In the genomic region with DNA sequence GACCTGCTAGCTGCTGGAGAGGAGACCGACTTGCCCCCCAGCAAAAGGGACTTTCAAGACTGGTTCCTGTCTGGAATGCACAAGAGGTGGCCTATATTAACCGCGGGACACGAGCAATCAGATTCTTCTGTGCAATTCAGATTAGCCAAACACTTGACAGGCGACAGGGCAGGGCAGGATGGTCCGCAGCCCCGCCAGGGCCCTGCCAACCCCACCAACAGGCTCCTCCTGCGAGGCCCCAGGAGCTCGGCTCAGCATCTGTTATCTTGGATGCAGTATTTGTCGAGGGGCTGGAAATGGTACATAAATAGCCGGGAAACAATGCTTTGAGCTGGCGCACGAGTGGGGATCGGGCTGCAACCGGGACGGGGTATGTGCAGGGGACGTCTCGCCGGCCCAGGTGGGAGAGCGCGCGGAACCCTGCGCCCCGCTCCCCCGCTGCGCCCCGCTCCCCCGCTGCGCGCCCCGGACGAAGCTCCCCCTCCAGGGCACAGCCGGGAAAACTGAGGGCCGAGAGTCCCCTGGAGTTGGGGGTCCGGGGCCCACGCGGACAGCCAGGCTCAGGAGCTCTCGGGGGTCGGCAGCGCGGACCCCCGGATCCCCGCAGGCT, we compare ENCODE assay signal across 8 cellular contexts. TPM values are rescaled to one million over a fixed set of nuclear protein-coding genes. Genes with fewer than 3 reads are reported as not detected.
DNase-seq lines count a peak whose midpoint lies in the region; ATAC-seq, FAIRE-seq and TF ChIP-seq lines count a peak whose summit lies in the region.

No MANE protein-coding gene starts in this region.

- intact Hi-C loops in activated naive CD4-positive, alpha-beta T cell treated with anti-CD3 and anti-CD28 coated beads for 36 hours (cut with micrococcal nuclease) = loop anchor here (1.0 to 5.0 kb wide), 6 partner anchors 53 to 201 kb away; a partner anchor contains a TSS
- intact Hi-C loops in testis (cut with DNase I; ENCODE audit: low total_unique reads) = loop anchor here (10.0 kb wide), 1 partner anchor 78 kb away; no protein-coding TSS in a partner anchor

- no peak overlapping the region for H2AFZ ChIP-seq in keratinocyte (ENCODE audit: control insufficient read depth, low read length)

- no peak for FAIRE-seq in keratinocyte (lab: Jason Lieb, UNC)

- H3K27me3 ChIP-seq in keratinocyte (ENCODE audit: control insufficient read depth, extremely low read depth, insufficient read depth, low read length) (peaks cover 36% of the 10 kb centered on the region), testis (no peaks in the 10 kb centered on the region)

- H3K4me1 Mint-ChIP-seq in activated naive CD4-positive, alpha-beta T cell treated with anti-CD3 and anti-CD28 coated beads for 36 hours (ENCODE audit: low read depth) = peaks cover 10% of the 10 kb centered on the region
- peaks cover 4% of the 10 kb centered on the region for H3K4me1 Mint-ChIP-seq in activated naive CD8-positive, alpha-beta T cell treated with anti-CD3 and anti-CD28 coated beads, Interleukin-2, amount 10 ng/mL, durations not matched to agents 7 days and 5 days

- H3K27ac ChIP-seq in keratinocyte (ENCODE audit: control insufficient read depth, insufficient read depth, low read length) (no peak overlapping the region), testis (peak overlapping the region; percentile 47 to 66)

- TF ChIP-seq CTCF in keratinocyte (optimal IDR thresholded peaks at IDR 0.05 in 1 of 3, IDR thresholded peaks at IDR 0.05 in 1 of 3, conservative IDR thresholded peaks at IDR 0.05 in 1 of 3; ENCODE audit: extremely low read depth in 1 of 3, insufficient read depth in 2 of 3, low read length in 3 of 3) (no peak), testis (IDR thresholded peaks at IDR 0.05) (no peak)

- 0 to 1% methylated on average over 6 to 24 of the region's 43 CpGs for WGBS in testis, 2 donors

- POLR2A ChIA-PET in activated naive CD8-positive, alpha-beta T cell treated with anti-CD3 and anti-CD28 coated beads, Interleukin-2, amount 10 ng/mL, durations not matched to agents 7 days and 5 days (lab: Charles Lee) = interaction anchor here (1.3 kb wide), 1 partner anchor 107 kb away, joined by 4 read pairs; a partner anchor contains a TSS

- H4K20me1 ChIP-seq in keratinocyte (ENCODE audit: control insufficient read depth, extremely low read depth, insufficient read depth, low read length) = no peaks in the 10 kb centered on the region

- peaks cover 36% of the 10 kb centered on the region for H3K27me3 Mint-ChIP-seq in activated naive CD4-positive, alpha-beta T cell treated with anti-CD3 and anti-CD28 coated beads for 36 hours (ENCODE audit: low read depth)
- peaks cover 34% of the 10 kb centered on the region for H3K27me3 Mint-ChIP-seq in activated naive CD8-positive, alpha-beta T cell treated with anti-CD3 and anti-CD28 coated beads, Interleukin-2, amount 10 ng/mL, durations not matched to agents 7 days and 5 days

- dilution Hi-C loops in keratinocyte (cut with MboI; ENCODE audit: extremely low pct_ligation_motif_present, low sequenced_read_pairs) = no loop called here

- H3K36me3 ChIP-seq in keratinocyte (ENCODE audit: control insufficient read depth in 2 of 2, extremely low read depth in 1 of 2, insufficient read depth in 2 of 2, low read length in 2 of 2) = no peaks in the 10 kb centered on the region
- H3K36me3 ChIP-seq in testis (ENCODE audit: low read depth, missing control alignments) = no peaks in the 10 kb centered on the region

- H3K4me1 ChIP-seq in keratinocyte (ENCODE audit: control insufficient read depth, extremely low read depth, insufficient read depth, low read length) (peaks cover 5% of the 10 kb centered on the region), testis (peaks cover 11% of the 10 kb centered on the region)

- H3K9me3 Mint-ChIP-seq in activated naive CD4-positive, alpha-beta T cell treated with anti-CD3 and anti-CD28 coated beads for 36 hours = no peaks in the 10 kb centered on the region
- H3K9me3 Mint-ChIP-seq in activated naive CD8-positive, alpha-beta T cell treated with anti-CD3 and anti-CD28 coated beads, Interleukin-2, amount 10 ng/mL, durations not matched to agents 7 days and 5 days = no peaks in the 10 kb centered on the region

- no peaks in the 10 kb centered on the region for H3K79me2 ChIP-seq in keratinocyte (ENCODE audit: control insufficient read depth, insufficient read depth, low read length)

- peak overlapping the region in 1 of 3 experiments; percentile 7 for H3K4me3 ChIP-seq in keratinocyte (ENCODE audit: control insufficient read depth in 2 of 3, extremely low read depth in 1 of 3, insufficient read depth in 2 of 3, low read depth in 1 of 3, low read length in 3 of 3)
- H3K4me3 ChIP-seq in testis = peak overlapping the region; percentile 61 to 65

- H3K4me3 Mint-ChIP-seq in activated naive CD4-positive, alpha-beta T cell treated with anti-CD3 and anti-CD28 coated beads for 36 hours = peak overlapping the region; percentile 56
- H3K4me3 Mint-ChIP-seq in activated naive CD8-positive, alpha-beta T cell treated with anti-CD3 and anti-CD28 coated beads, Interleukin-2, amount 10 ng/mL, durations not matched to agents 7 days and 5 days = peak overlapping the region; percentile 52

- no peak for ATAC-seq in activated naive CD8-positive, alpha-beta T cell treated with anti-CD3 and anti-CD28 coated beads, Interleukin-2, amount 10 ng/mL, durations not matched to agents 7 days and 5 days (ENCODE audit: low read depth)
- ATAC-seq in HG03342 (IDR thresholded peaks at IDR 0.05; ENCODE audit: unreplicated experiment) = no peak

- no peak overlapping the region for H3K27ac Mint-ChIP-seq in activated naive CD4-positive, alpha-beta T cell treated with anti-CD3 and anti-CD28 coated beads for 36 hours
- no peak overlapping the region for H3K27ac Mint-ChIP-seq in activated naive CD8-positive, alpha-beta T cell treated with anti-CD3 and anti-CD28 coated beads, Interleukin-2, amount 10 ng/mL, durations not matched to agents 7 days and 5 days

- peak overlapping the region; percentile 33 for H3K4me2 ChIP-seq in keratinocyte (ENCODE audit: control insufficient read depth, extremely low read depth, insufficient read depth, low read depth, low read length)

- DNase-seq in activated naive CD4-positive, alpha-beta T cell treated with anti-CD3 and anti-CD28 coated beads for 36 hours = no peak
- no peak for DNase-seq in activated naive CD4-positive, alpha-beta T cell (lab: John Stamatoyannopoulos, UW)
- no peak for DNase-seq in activated naive CD8-positive, alpha-beta T cell treated with anti-CD3 and anti-CD28 coated beads, Interleukin-2, amount 10 ng/mL, durations not matched to agents 7 days and 5 days
- DNase-seq in keratinocyte (ENCODE audit: low read depth, low spot score) (no peak), testis (no peak), activated gamma-delta T cell (lab: John Stamatoyannopoulos, UW) (no peak)
- DNase-seq in effector CD4-positive, alpha-beta T cell = no peak

- no peaks in the 10 kb centered on the region for H3K9me3 ChIP-seq in keratinocyte (ENCODE audit: control insufficient read depth, low read depth, low read length)
- H3K9me3 ChIP-seq in testis = no peaks in the 10 kb centered on the region

- TF ChIP-seq POLR2A in testis (IDR thresholded peaks at IDR 0.05) = no peak

- no peak overlapping the region for H3K9ac ChIP-seq in keratinocyte (ENCODE audit: control insufficient read depth, extremely low read depth, insufficient read depth, low read length)

- no peaks in the 10 kb centered on the region for H3K36me3 Mint-ChIP-seq in activated naive CD4-positive, alpha-beta T cell treated with anti-CD3 and anti-CD28 coated beads for 36 hours (ENCODE audit: low read depth)
- H3K36me3 Mint-ChIP-seq in activated naive CD8-positive, alpha-beta T cell treated with anti-CD3 and anti-CD28 coated beads, Interleukin-2, amount 10 ng/mL, durations not matched to agents 7 days and 5 days = no peaks in the 10 kb centered on the region

- no peaks in the 10 kb centered on the region for H3K9me1 ChIP-seq in keratinocyte (ENCODE audit: control insufficient read depth, extremely low read depth, insufficient read depth, low read length)

- CTCF ChIA-PET in activated naive CD4-positive, alpha-beta T cell treated with anti-CD3 and anti-CD28 coated beads for 36 hours (lab: Charles Lee) = interaction anchor here (0.5 to 2.8 kb wide), 17 partner anchors 8 to 310 kb away, joined by 3 to 23 read pairs (median 3); no protein-coding TSS in a partner anchor

RNA-seq across cellular contexts. Expression of a gene that starts 0.7 kb away (rescaled TPM):
- total RNA-seq in activated naive CD4-positive, alpha-beta T cell treated with anti-CD3 and anti-CD28 coated beads for 36 hours = under 1 TPM; 0.42 to 0.55 TPM
- under 1 TPM; 0.17 to 0.28 TPM for total RNA-seq in activated naive CD8-positive, alpha-beta T cell treated with anti-CD3 and anti-CD28 coated beads, Interleukin-2, amount 10 ng/mL, durations not matched to agents 7 days and 5 days
- polyA plus RNA-seq in keratinocyte (0.09 TPM in 1 of 3 replicates, not detected in the others), testis (ENCODE audit: insufficient read depth, low read depth, low replicate concordance) (29.7 TPM)
- polyA plus RNA-seq in keratinocyte (2011; ENCODE audit: low read depth) = not detected
- not detected in 2 replicates for polyA plus RNA-seq in keratinocyte (2011; cell fraction: cytosol; rRNA removed)
- polyA plus RNA-seq in keratinocyte (2011; cell fraction: nucleus; rRNA removed) = not detected in 2 replicates
- 0.04 and 0.08 TPM in 2 replicates for polyA plus RNA-seq in keratinocyte (2012; ENCODE audit: low replicate concordance)
- polyA minus RNA-seq in keratinocyte = not detected in 3 replicates
- polyA minus RNA-seq in keratinocyte (2011; cell fraction: cytosol; rRNA and poly(A)+ RNA removed) = not detected
- not detected in 2 replicates for polyA minus RNA-seq in keratinocyte (2011; cell fraction: nucleus; rRNA and poly(A)+ RNA removed)
- total RNA-seq in testis = 10 to 100 TPM; 24.3 to 25.6 TPM

RNA-seq across cellular contexts. Expression of a gene that starts 21.0 kb away (rescaled TPM):
- total RNA-seq in activated naive CD4-positive, alpha-beta T cell treated with anti-CD3 and anti-CD28 coated beads for 36 hours = not detected
- total RNA-seq in activated naive CD8-positive, alpha-beta T cell treated with anti-CD3 and anti-CD28 coated beads, Interleukin-2, amount 10 ng/mL, durations not matched to agents 7 days and 5 days = not detected
- polyA plus RNA-seq in keratinocyte (not detected in 3 replicates), testis (ENCODE audit: insufficient read depth, low read depth, low replicate concordance) (65.2 TPM)
- polyA plus RNA-seq in keratinocyte (2011; ENCODE audit: low read depth) = not detected
- polyA plus RNA-seq in keratinocyte (2011; cell fraction: cytosol; rRNA removed) = not detected in 2 replicates
- not detected in 2 replicates for polyA plus RNA-seq in keratinocyte (2011; cell fraction: nucleus; rRNA removed)
- polyA plus RNA-seq in keratinocyte (2012; ENCODE audit: low replicate concordance) = not detected in 2 replicates
- polyA minus RNA-seq in keratinocyte = not detected in 3 replicates
- not detected for polyA minus RNA-seq in keratinocyte (2011; cell fraction: cytosol; rRNA and poly(A)+ RNA removed)
- polyA minus RNA-seq in keratinocyte (2011; cell fraction: nucleus; rRNA and poly(A)+ RNA removed) = not detected in 2 replicates
- 10 to 100 TPM; 19.1 to 29.1 TPM for total RNA-seq in testis

Comparison
In these comparisons a context has a peak if more than half of its experiments do, and no peak if none do; other contexts are left out.
1. RNA of a gene that starts 0.7 kb away (total RNA-seq): 24.3 to 25.6 TPM in testis; 0.42 to 0.55 TPM in activated naive CD4-positive, alpha-beta T cell treated with anti-CD3 and anti-CD28 coated beads for 36 hours and 0.17 to 0.28 TPM in activated naive CD8-positive, alpha-beta T cell treated with anti-CD3 and anti-CD28 coated beads, Interleukin-2, amount 10 ng/mL, durations not matched to agents 7 days and 5 days; every median in the first group is over 10 times any median in the second.
2. RNA of a gene that starts 21.0 kb away (total RNA-seq): 19.1 to 29.1 TPM in testis; not detected in activated naive CD8-positive, alpha-beta T cell treated with anti-CD3 and anti-CD28 coated beads, Interleukin-2, amount 10 ng/mL, durations not matched to agents 7 days and 5 days and not detected in activated naive CD4-positive, alpha-beta T cell treated with anti-CD3 and anti-CD28 coated beads for 36 hours; every median in the first group is over 10 times any median in the second.